ENCODE assay signal across 22 cellular contexts in genomic region chr1:203586495-203586894, GRCh38. TPM values are rescaled to one million over a fixed set of nuclear protein-coding genes. Genes with fewer than 3 reads are reported as not detected.
DNase-seq lines count a peak whose midpoint lies in the region; ATAC-seq and TF ChIP-seq lines count a peak whose summit lies in the region.
"Had no signal": no experiment of that assay in that cellular context is flagged by ENCODE, and none has a peak within 500 bp of the region (broad histone marks: within the 10 kb centered on the region; RNA-seq: fewer than 3 reads in every experiment).

No MANE protein-coding gene starts in this region.

- H3K9me2 ChIP-seq in GM23248 (ENCODE audit: insufficient read depth), result no peaks in the 10 kb centered on the region

- H3K9ac ChIP-seq in GM23248, result no peak overlapping the region

- H3K36me3 ChIP-seq in naive thymus-derived CD4-positive, alpha-beta T cell (ENCODE audit: control insufficient read depth in 2 of 3, insufficient read depth in 3 of 3, low read length in 3 of 3), result no peaks in the 10 kb centered on the region
- no peaks in the 10 kb centered on the region for H3K36me3 ChIP-seq in upper lobe of right lung
- no peaks in the 10 kb centered on the region for H3K36me3 ChIP-seq in GM23248 (ENCODE audit: low read depth)
- H3K36me3 ChIP-seq: Peyer's patch had no signal

- no peaks in the 10 kb centered on the region for H3K27me3 ChIP-seq in naive thymus-derived CD4-positive, alpha-beta T cell (ENCODE audit: control insufficient read depth in 2 of 2, insufficient read depth in 2 of 2, low read length in 2 of 2)
- H3K27me3 ChIP-seq in upper lobe of right lung (no peaks in the 10 kb centered on the region), GM23248 (replicated peaks; ENCODE audit: insufficient read depth) (no peaks in the 10 kb centered on the region)
- H3K27me3 ChIP-seq: Peyer's patch had no signal

- H3K27ac Mint-ChIP-seq in naive thymus-derived CD4-positive, alpha-beta T cell, result peak overlapping the region in 1 of 9 donors; percentile 67
- H3K27ac Mint-ChIP-seq: T-cell had no signal

- H3K4me2 ChIP-seq in GM23248 (ENCODE audit: unreplicated experiment), result no peak overlapping the region

- peaks cover 0 to 37% (median 0%) of the 10 kb centered on the region in 5 donors for H3K27me3 Mint-ChIP-seq in naive thymus-derived CD4-positive, alpha-beta T cell
- H3K27me3 Mint-ChIP-seq: T-cell had no signal

- no peaks in the 10 kb centered on the region for H3K9me3 Mint-ChIP-seq in naive thymus-derived CD4-positive, alpha-beta T cell
- H3K9me3 Mint-ChIP-seq: T-cell had no signal

- no peak overlapping the region for H3K4me3 Mint-ChIP-seq in naive thymus-derived CD4-positive, alpha-beta T cell
- H3K4me3 Mint-ChIP-seq: CD4-positive, CD25-positive, alpha-beta regulatory T cell; T-cell had no signal

- H3F3A ChIP-seq in GM23248 (ENCODE audit: insufficient read depth), result no peaks in the 10 kb centered on the region

- WGBS in GM23248 (ENCODE audit: low coverage in 1 of 2, low lambda C conversion rate in 2 of 2, missing lambda C conversion rate in 2 of 2), 2 experiments, result 95 to 97% methylated on average over 10 of the region's 10 CpGs

- CTCF ChIA-PET in naive thymus-derived CD4-positive, alpha-beta T cell (lab: Charles Lee), result no interaction called here

- POLR2A ChIA-PET in naive thymus-derived CD4-positive, alpha-beta T cell (lab: Charles Lee), result interaction anchor here (0.7 kb wide), 1 partner anchor 10 kb away, joined by 3 read pairs; no protein-coding TSS in a partner anchor

- H3K4me1 ChIP-seq in naive thymus-derived CD4-positive, alpha-beta T cell (ENCODE audit: control insufficient read depth in 2 of 2, insufficient read depth in 2 of 2, low read length in 2 of 2), result no peaks in the 10 kb centered on the region
- H3K4me1 ChIP-seq in upper lobe of right lung, result no peaks in the 10 kb centered on the region
- H3K4me1 ChIP-seq in GM23248 (ENCODE audit: insufficient read depth), result peaks cover 15% of the 10 kb centered on the region
- H3K4me1 ChIP-seq: Peyer's patch had no signal

- H2AFZ ChIP-seq in GM23248, result no peak overlapping the region

- H3K4me1 Mint-ChIP-seq in naive thymus-derived CD4-positive, alpha-beta T cell, result peaks cover 0 to 8% (median 0%) of the 10 kb centered on the region in 7 donors
- H3K4me1 Mint-ChIP-seq: T-cell had no signal

- DNase-seq in SIG-M5 treated with dmso at 0.1 percent for 504 hours (lab: John Stamatoyannopoulos, UW; ENCODE audit: unreplicated experiment), result peak; percentile 25
- DNase-seq in SIG-M5 (lab: John Stamatoyannopoulos, UW), result no peak
- DNase-seq in SKM-1 treated with dmso at 0.1 percent for 144 hours (lab: John Stamatoyannopoulos, UW; ENCODE audit: unreplicated experiment), result peak; percentile 77
- DNase-seq in naive thymus-derived CD4-positive, alpha-beta T cell, result no peak
- DNase-seq in upper lobe of right lung, result no peak
- no peak for DNase-seq in GM23248
- no peak for DNase-seq in activated CD4-positive, alpha-beta T cell treated with anti-CD3 and anti-CD28 coated beads, Interleukin-2, amount 50 U/mL, for 48 hours
- DNase-seq: CD4-positive, CD25-positive, alpha-beta regulatory T cell; DMS153; DND-41; Karpas-422; NCI-H2029; NCI-H446; NCI-H524 treated with DMSO at 0.1 percent for 48 hours; NCI-H774; OCI-M1; Peyer's patch; SHP77 treated with DMSO at 0.1 percent for 48 hours; T-cell had no signal

- H3K9me3 ChIP-seq in naive thymus-derived CD4-positive, alpha-beta T cell (ENCODE audit: control insufficient read depth in 2 of 3, low read length in 3 of 3), result no peaks in the 10 kb centered on the region
- H3K9me3 ChIP-seq in upper lobe of right lung (no peaks in the 10 kb centered on the region), GM23248 (ENCODE audit: low read depth) (no peaks in the 10 kb centered on the region)
- H3K9me3 ChIP-seq: Peyer's patch had no signal

- no peak overlapping the region for H3K4me3 ChIP-seq in naive thymus-derived CD4-positive, alpha-beta T cell (ENCODE audit: low read length)
- no peak overlapping the region for H3K4me3 ChIP-seq in upper lobe of right lung
- H3K4me3 ChIP-seq in GM23248, result no peak overlapping the region
- H3K4me3 ChIP-seq: Peyer's patch had no signal

- in situ Hi-C loops in GM23248 (cut with MboI), result no loop called here

- H3K36me3 Mint-ChIP-seq in naive thymus-derived CD4-positive, alpha-beta T cell, result no peaks in the 10 kb centered on the region
- H3K36me3 Mint-ChIP-seq: CD4-positive, CD25-positive, alpha-beta regulatory T cell; T-cell had no signal

- ATAC-seq in naive thymus-derived CD4-positive, alpha-beta T cell, result peak; percentile 54
- ATAC-seq in upper lobe of right lung, result peak; percentile 12
- ATAC-seq in GM18498 (IDR thresholded peaks at IDR 0.05; ENCODE audit: unreplicated experiment), result no peak
- ATAC-seq: HCT116, SK-N-SH treated with all-trans-retinoic acid at 6 μM for 48 hours, T-cell had no signal

- H4K20me1 ChIP-seq in GM23248 (ENCODE audit: insufficient read depth), result no peaks in the 10 kb centered on the region

- TF ChIP-seq CTCF in upper lobe of right lung (IDR thresholded peaks at IDR 0.05), result no peak

- intact Hi-C loops in naive thymus-derived CD4-positive, alpha-beta T cell (cut with micrococcal nuclease), result no loop called here
- intact Hi-C loops in upper lobe of right lung (cut with DNase I), result no loop called here

- no peak overlapping the region for H3K27ac ChIP-seq in naive thymus-derived CD4-positive, alpha-beta T cell (ENCODE audit: low read depth, low read length)
- H3K27ac ChIP-seq in upper lobe of right lung (no peak overlapping the region), GM23248 (no peak overlapping the region)
- H3K27ac ChIP-seq: Peyer's patch had no signal

- H3K79me2 ChIP-seq in GM23248 (ENCODE audit: insufficient read depth), result no peaks in the 10 kb centered on the region

RNA-seq across cellular contexts. Expression of gene ATP2B4, which starts 40.1 kb away (rescaled TPM):
- 10 to 100 TPM; 29.8 to 84.0 (median 59.9) TPM for total RNA-seq in naive thymus-derived CD4-positive, alpha-beta T cell
- polyA plus RNA-seq in naive thymus-derived CD4-positive, alpha-beta T cell, result 10 to 100 TPM; 10.2 to 11.7 TPM
- 93.8 TPM for total RNA-seq in upper lobe of right lung
- 82.8 and 86.6 TPM in 2 replicates for total RNA-seq in GM23248 (2014; rRNA removed; shearing (Covaris generic))
- 49.5 and 49.7 TPM in 2 replicates for polyA plus RNA-seq in GM23248 (2016; fragmentation: Nextera tagmentation; extraction: Ambion mirVana)

Comparison
In these comparisons a context has a peak if more than half of its experiments do, and no peak if none do; other contexts are left out.
1. DNase-seq: peak in SIG-M5 treated with dmso at 0.1 percent for 504 hours (single experiment) and SKM-1 treated with dmso at 0.1 percent for 144 hours (single experiment); none in SIG-M5 (single experiment), naive thymus-derived CD4-positive, alpha-beta T cell (0 of 9), upper lobe of right lung (single experiment), GM23248 (single experiment) and activated CD4-positive, alpha-beta T cell treated with anti-CD3 and anti-CD28 coated beads, Interleukin-2, amount 50 U/mL, for 48 hours (0 of 2).